In genomic region chr2:11385222-11385621, GRCh38 we compare ENCODE assay signal across 21 cellular contexts.
"Had no signal": no experiment of that assay in that cellular context is flagged by ENCODE, and none has a peak within 500 bp of the region (broad histone marks: within the 10 kb centered on the region; RNA-seq: fewer than 3 reads in every experiment).

No MANE protein-coding gene starts in this region.

- H3K9me3 ChIP-seq: gastroesophageal sphincter, heart left ventricle, left ventricle myocardium inferior, right atrium auricular region, stomach, testis had no signal

- H3K4me3 ChIP-seq: gastroesophageal sphincter, heart left ventricle, left ventricle myocardium inferior, right atrium auricular region, stomach, testis had no signal

- H3K36me3 Mint-ChIP-seq: activated CD4-positive, alpha-beta memory T cell treated with anti-CD3 and anti-CD28 coated beads for 36 hours; activated naive CD8-positive, alpha-beta T cell treated with anti-CD3 and anti-CD28 coated beads, Interleukin-2, amount 10 ng/mL, durations not matched to agents 7 days and 5 days; brain; naive B cell; T-cell had no signal

- H3K4me3 Mint-ChIP-seq: activated B cell treated with CpG ODN at 0.5 μM for 24 hours; activated CD4-positive, alpha-beta memory T cell treated with anti-CD3 and anti-CD28 coated beads for 36 hours; activated naive CD8-positive, alpha-beta T cell treated with anti-CD3 and anti-CD28 coated beads, Interleukin-2, amount 10 ng/mL, durations not matched to agents 7 days and 5 days; brain; central memory CD8-positive, alpha-beta T cell; naive B cell; neural crest cell; T-cell had no signal

- H3K4me1 Mint-ChIP-seq: activated naive CD8-positive, alpha-beta T cell treated with anti-CD3 and anti-CD28 coated beads, Interleukin-2, amount 10 ng/mL, durations not matched to agents 7 days and 5 days; central memory CD8-positive, alpha-beta T cell; neural crest cell had no signal

- H3K27me3 ChIP-seq: gastroesophageal sphincter, heart left ventricle, right atrium auricular region, stomach, testis had no signal

- H3K27me3 Mint-ChIP-seq: activated B cell treated with CpG ODN at 0.5 μM for 24 hours; activated CD4-positive, alpha-beta memory T cell treated with anti-CD3 and anti-CD28 coated beads for 36 hours; activated naive CD8-positive, alpha-beta T cell treated with anti-CD3 and anti-CD28 coated beads, Interleukin-2, amount 10 ng/mL, durations not matched to agents 7 days and 5 days; brain; central memory CD8-positive, alpha-beta T cell; progenitor cell of endocrine pancreas; T-cell had no signal

- H3K36me3 ChIP-seq: gastroesophageal sphincter, heart left ventricle, left ventricle myocardium inferior, right atrium auricular region, stomach had no signal

- H3K27ac ChIP-seq: left ventricle myocardium inferior, testis had no signal

- DNase-seq: activated B cell treated with CpG ODN at 0.5 μM for 24 hours; activated CD4-positive, alpha-beta memory T cell treated with anti-CD3 and anti-CD28 coated beads for 36 hours; activated CD4-positive, alpha-beta T cell treated with anti-CD3 and anti-CD28 coated beads for 4 hours; activated naive CD4-positive, alpha-beta T cell; activated naive CD8-positive, alpha-beta T cell treated with anti-CD3 and anti-CD28 coated beads, Interleukin-2, amount 10 ng/mL, durations not matched to agents 7 days and 5 days; activated T-cell treated with anti-CD3 and anti-CD28 coated beads for 4 hours; amygdala; effector CD8-positive, alpha-beta T cell; heart left ventricle; left ventricle myocardium inferior; naive B cell; stimulated activated CD4-positive, alpha-beta T cell treated with anti-CD3 and anti-CD28 coated beads, Interleukin-4, amount 100 ng/mL, for 1 hour; stomach; T-cell; testis had no signal

- H3K27ac Mint-ChIP-seq: activated B cell treated with CpG ODN at 0.5 μM for 24 hours; activated CD4-positive, alpha-beta memory T cell treated with anti-CD3 and anti-CD28 coated beads for 36 hours; activated naive CD8-positive, alpha-beta T cell treated with anti-CD3 and anti-CD28 coated beads, Interleukin-2, amount 10 ng/mL, durations not matched to agents 7 days and 5 days; naive B cell; T-cell had no signal

- H3K9me3 Mint-ChIP-seq: activated B cell treated with CpG ODN at 0.5 μM for 24 hours; activated CD4-positive, alpha-beta memory T cell treated with anti-CD3 and anti-CD28 coated beads for 36 hours; activated naive CD8-positive, alpha-beta T cell treated with anti-CD3 and anti-CD28 coated beads, Interleukin-2, amount 10 ng/mL, durations not matched to agents 7 days and 5 days; central memory CD8-positive, alpha-beta T cell; neural crest cell; T-cell had no signal
